In genomic region chr19:51473009-51473707, GRCh38 we compare ENCODE assay signal across 9 cellular contexts. TPM values are rescaled to one million over a fixed set of nuclear protein-coding genes. Genes with fewer than 3 reads are reported as not detected.
DNase-seq lines count a peak whose midpoint lies in the region; ATAC-seq and TF ChIP-seq lines count a peak whose summit lies in the region.
"Had no signal": no experiment of that assay in that cellular context is flagged by ENCODE, and none has a peak within 500 bp of the region (broad histone marks: within the 10 kb centered on the region; RNA-seq: fewer than 3 reads in every experiment).

No MANE protein-coding gene starts in this region.

- H3K4me3 Mint-ChIP-seq in Calu3 (ENCODE audit: low read depth, unreplicated experiment) (no peak overlapping the region), osteocyte (ENCODE audit: unreplicated experiment) (no peak overlapping the region)
- H3K4me3 Mint-ChIP-seq in activated T-helper 17 cell treated with anti-CD3 and anti-CD28 coated beads, Interleukin-2, amount 50 U/mL, for 72 hours, result no peak overlapping the region

- no peak overlapping the region for H3K27ac ChIP-seq in RWPE2 (ENCODE audit: poor library complexity, severe bottlenecking)
- H3K27ac ChIP-seq in foreskin keratinocyte, result no peak overlapping the region
- H3K27ac ChIP-seq in thyroid gland, result no peak overlapping the region

- peaks cover 4% of the 10 kb centered on the region for H3K36me3 Mint-ChIP-seq in Calu3 (ENCODE audit: insufficient read depth, unreplicated experiment)
- no peaks in the 10 kb centered on the region for H3K36me3 Mint-ChIP-seq in activated T-helper 17 cell treated with anti-CD3 and anti-CD28 coated beads, Interleukin-2, amount 50 U/mL, for 72 hours (ENCODE audit: low read depth)
- no peaks in the 10 kb centered on the region for H3K36me3 Mint-ChIP-seq in osteocyte (ENCODE audit: unreplicated experiment)

- H3K4me1 Mint-ChIP-seq in Calu3 (ENCODE audit: low read depth, unreplicated experiment), result peaks cover 44% of the 10 kb centered on the region
- H3K4me1 Mint-ChIP-seq in activated T-helper 17 cell treated with anti-CD3 and anti-CD28 coated beads, Interleukin-2, amount 50 U/mL, for 72 hours, result peaks cover 7% of the 10 kb centered on the region
- H3K4me1 Mint-ChIP-seq in osteocyte (ENCODE audit: unreplicated experiment), result no peaks in the 10 kb centered on the region

- intact Hi-C loops in Calu3 (cut with micrococcal nuclease; ENCODE audit: unreplicated experiment) (loop anchor here (1.0 to 10.0 kb wide), 4 partner anchors 42 to 310 kb away; partner anchors contain the start of gene ZNF175), thyroid gland (cut with DNase I) (loop anchor here (5.0 to 10.0 kb wide), 2 partner anchors 182 to 304 kb away; no protein-coding TSS in a partner anchor)

- no peak for TF ChIP-seq POLR2A in thyroid gland (IDR thresholded peaks at IDR 0.05)

- H3K4me1 ChIP-seq in RWPE2 (ENCODE audit: insufficient read depth, poor library complexity, severe bottlenecking) (no peaks in the 10 kb centered on the region), foreskin keratinocyte (no peaks in the 10 kb centered on the region), thyroid gland (no peaks in the 10 kb centered on the region)

- DNase-seq in Calu3 (peak; percentile 92), RWPE2 (ENCODE audit: low spot score) (no peak), foreskin keratinocyte (peak in 1 of 2 donors; percentile 36), osteocyte (ENCODE audit: extremely low spot score, unreplicated experiment) (no peak), thyroid gland (peak; percentile 62 to 69)
- DNase-seq in Jurkat, Clone E6-1 (ENCODE audit: low read depth, low spot score), result peak; percentile 71

- no peak overlapping the region for H3K4me3 ChIP-seq in Jurkat, Clone E6-1 (ENCODE audit: low read length)
- no peak overlapping the region for H3K4me3 ChIP-seq in RWPE2 (ENCODE audit: severe bottlenecking)
- no peak overlapping the region for H3K4me3 ChIP-seq in thyroid gland (replicated peaks in 1 of 3)

- H3K36me3 ChIP-seq in RWPE2 (ENCODE audit: low read depth) (no peaks in the 10 kb centered on the region), thyroid gland (no peaks in the 10 kb centered on the region)

- H3K27ac Mint-ChIP-seq in Calu3 (ENCODE audit: unreplicated experiment), result no peak overlapping the region
- H3K27ac Mint-ChIP-seq in activated T-helper 17 cell treated with anti-CD3 and anti-CD28 coated beads, Interleukin-2, amount 50 U/mL, for 72 hours, result peak overlapping the region; percentile 6
- no peak overlapping the region for H3K27ac Mint-ChIP-seq in osteocyte (ENCODE audit: unreplicated experiment)

- peaks cover 5% of the 10 kb centered on the region for H3K9me3 Mint-ChIP-seq in Calu3 (ENCODE audit: low read depth, unreplicated experiment)
- H3K9me3 Mint-ChIP-seq in activated T-helper 17 cell treated with anti-CD3 and anti-CD28 coated beads, Interleukin-2, amount 50 U/mL, for 72 hours, result no peaks in the 10 kb centered on the region
- peaks cover 4% of the 10 kb centered on the region for H3K9me3 Mint-ChIP-seq in osteocyte (ENCODE audit: unreplicated experiment)

- TF ChIP-seq CTCF in Calu3 (IDR thresholded peaks at IDR 0.05; ENCODE audit: unreplicated experiment), result peak; percentile 97
- peak; percentile 86 for TF ChIP-seq CTCF in RWPE2 (IDR thresholded peaks at IDR 0.05; ENCODE audit: poor library complexity, severe bottlenecking)
- peak; percentile 74 for TF ChIP-seq CTCF in foreskin keratinocyte (conservative IDR thresholded peaks at IDR 0.05)
- peak; percentile 82 for TF ChIP-seq CTCF in osteocyte (IDR thresholded peaks at IDR 0.05)
- peak; percentile 54 to 93 (median 68) for TF ChIP-seq CTCF in thyroid gland (IDR thresholded peaks at IDR 0.05)

- no TSS peak for BruUV-seq in Calu3 (replicated peaks; lab: Mats Ljungman, UMichigan)

- 28 to 33% methylated on average over 7 of the region's 7 CpGs for WGBS in thyroid gland, 2 donors

- H3K27me3 ChIP-seq in RWPE2 (ENCODE audit: insufficient read depth, poor library complexity, severe bottlenecking) (peaks cover 4% of the 10 kb centered on the region), foreskin keratinocyte (no peaks in the 10 kb centered on the region), thyroid gland (no peaks in the 10 kb centered on the region)

- H3K27me3 Mint-ChIP-seq in Calu3 (ENCODE audit: unreplicated experiment) (peaks cover 4% of the 10 kb centered on the region), osteocyte (ENCODE audit: unreplicated experiment) (no peaks in the 10 kb centered on the region)
- peaks cover 11% of the 10 kb centered on the region for H3K27me3 Mint-ChIP-seq in activated T-helper 17 cell treated with anti-CD3 and anti-CD28 coated beads, Interleukin-2, amount 50 U/mL, for 72 hours

- peak; percentile 66 for ATAC-seq in RWPE2 (ENCODE audit: low read depth)
- peak; percentile 90 for ATAC-seq in activated T-helper 17 cell treated with anti-CD3 and anti-CD28 coated beads, Interleukin-2, amount 50 U/mL, for 72 hours (replicated peaks)
- peak; percentile 29 for ATAC-seq in foreskin keratinocyte
- no peak for ATAC-seq in HG02852 (IDR thresholded peaks at IDR 0.05; ENCODE audit: unreplicated experiment)

- H3K9me3 ChIP-seq in RWPE2 (ENCODE audit: severe bottlenecking) (no peaks in the 10 kb centered on the region), thyroid gland (no peaks in the 10 kb centered on the region)

- CTCF ChIA-PET in Calu3 (lab: Charles Lee), result interaction anchor here (0.5 to 4.9 kb wide), 8 partner anchors 33 to 305 kb away, joined by 3 to 84 read pairs (median 3); no protein-coding TSS in a partner anchor

RNA-seq across cellular contexts. Expression of gene CEACAM18, which starts 5.2 kb away (rescaled TPM):
- total RNA-seq in Calu3 (2022), result not detected in 2 replicates
- not detected for polyA plus RNA-seq in Jurkat, Clone E6-1 (2012; ENCODE audit: insufficient read depth, insufficient read length)
- total RNA-seq in activated T-helper 17 cell treated with anti-CD3 and anti-CD28 coated beads, Interleukin-2, amount 50 U/mL, for 72 hours, result not detected
- total RNA-seq in foreskin keratinocyte, result not detected in 2 replicates
- polyA plus RNA-seq in foreskin keratinocyte, result not detected in 2 replicates
- not detected in 2 replicates for total RNA-seq in osteocyte
- total RNA-seq in thyroid gland, result not detected
- total RNA-seq: T-helper 1 cell treated with Interleukin-12 subunit alpha and Interleukin-12 subunit beta and Interleukin-4 antibody, amounts not matched to agents 30 ng/mL and 1 ng/mL, for 36 hours had no signal

RNA-seq across cellular contexts. Expression of gene SIGLEC8, which starts 14.9 kb away (rescaled TPM):
- total RNA-seq in Calu3 (2022) (not detected in 2 replicates), foreskin keratinocyte (not detected in 2 replicates), osteocyte (not detected in 2 replicates), thyroid gland (under 1 TPM in 2 of 4 donors, not detected in 2; 0.45 to 0.49 TPM)
- polyA plus RNA-seq in Jurkat, Clone E6-1 (2012; ENCODE audit: insufficient read depth, insufficient read length), result not detected
- not detected for total RNA-seq in activated T-helper 17 cell treated with anti-CD3 and anti-CD28 coated beads, Interleukin-2, amount 50 U/mL, for 72 hours
- not detected in 2 replicates for polyA plus RNA-seq in foreskin keratinocyte
- total RNA-seq: T-helper 1 cell treated with Interleukin-12 subunit alpha and Interleukin-12 subunit beta and Interleukin-4 antibody, amounts not matched to agents 30 ng/mL and 1 ng/mL, for 36 hours had no signal

RNA-seq across cellular contexts. Expression of gene SIGLEC12, which starts 28.4 kb away (rescaled TPM):
- total RNA-seq in Calu3 (2022) (not detected in 2 replicates), foreskin keratinocyte (not detected in 2 replicates), osteocyte (not detected in 2 replicates), thyroid gland (under 1 TPM in 1 of 4 donors, not detected in 3; 0.11 TPM)
- polyA plus RNA-seq in Jurkat, Clone E6-1 (2012; ENCODE audit: insufficient read depth, insufficient read length), result not detected
- total RNA-seq in activated T-helper 17 cell treated with anti-CD3 and anti-CD28 coated beads, Interleukin-2, amount 50 U/mL, for 72 hours, result under 1 TPM; 0.22 to 0.34 TPM
- polyA plus RNA-seq in foreskin keratinocyte, result not detected in 2 replicates
- total RNA-seq: T-helper 1 cell treated with Interleukin-12 subunit alpha and Interleukin-12 subunit beta and Interleukin-4 antibody, amounts not matched to agents 30 ng/mL and 1 ng/mL, for 36 hours had no signal

RNA-seq across cellular contexts. Expression of gene SIGLEC10, which starts 55.7 kb away (rescaled TPM):
- total RNA-seq in Calu3 (2022) (not detected in 2 replicates), foreskin keratinocyte (not detected in 2 replicates), osteocyte (not detected in 2 replicates), thyroid gland (1 to 10 TPM; 1.3 to 5.3 (median 2.9) TPM)
- 2.8 TPM for polyA plus RNA-seq in Jurkat, Clone E6-1 (2012; ENCODE audit: insufficient read depth, insufficient read length)
- total RNA-seq in activated T-helper 17 cell treated with anti-CD3 and anti-CD28 coated beads, Interleukin-2, amount 50 U/mL, for 72 hours, result under 1 TPM; 0.19 to 0.26 TPM
- not detected in 2 replicates for polyA plus RNA-seq in foreskin keratinocyte

RNA-seq across cellular contexts. Expression of gene SIGLEC6, which starts 58.3 kb away (rescaled TPM):
- total RNA-seq in Calu3 (2022), result not detected in 2 replicates
- 1.1 TPM for polyA plus RNA-seq in Jurkat, Clone E6-1 (2012; ENCODE audit: insufficient read depth, insufficient read length)
- total RNA-seq in activated T-helper 17 cell treated with anti-CD3 and anti-CD28 coated beads, Interleukin-2, amount 50 U/mL, for 72 hours, result not detected
- not detected in 2 replicates for total RNA-seq in foreskin keratinocyte
- polyA plus RNA-seq in foreskin keratinocyte, result not detected in 2 replicates
- total RNA-seq in osteocyte, result not detected in 2 replicates
- total RNA-seq in thyroid gland, result not detected

Comparison
In these comparisons a context has a peak if more than half of its experiments do, and no peak if none do; other contexts are left out.
1. DNase-seq: peak in Calu3 (single experiment), Jurkat, Clone E6-1 (single experiment) and thyroid gland (2 of 2); none in RWPE2 (single experiment) and osteocyte (single experiment).
2. Peak in every context shown above with its lines, with median percentiles within 50 percentile points of each other: CTCF ChIP-seq.